3 cellular contexts compared by ENCODE assay signal in genomic region chr18:49648811-49649210, GRCh38.
TF ChIP-seq lines count a peak whose summit lies in the region.

No MANE protein-coding gene starts in this region.

TF ChIP-seq in liver, 16 proteins besides CTCF, POLR2A, EP300 and RAD21 (continued from another document):
- TF ChIP-seq ATF3 (IDR thresholded peaks at IDR 0.05) (no peak), ZBTB33 (IDR thresholded peaks at IDR 0.05) (no peak), YY1 (IDR thresholded peaks at IDR 0.05) (no peak), FOXA2 (IDR thresholded peaks at IDR 0.05) (no peak), NR2F2 (IDR thresholded peaks at IDR 0.05) (no peak), HNF4A (conservative IDR thresholded peaks at IDR 0.05) (no peak), FOXA1 (IDR thresholded peaks at IDR 0.05) (no peak), JUND (IDR thresholded peaks at IDR 0.05) (no peak)
- TF ChIP-seq, protein P1, sequence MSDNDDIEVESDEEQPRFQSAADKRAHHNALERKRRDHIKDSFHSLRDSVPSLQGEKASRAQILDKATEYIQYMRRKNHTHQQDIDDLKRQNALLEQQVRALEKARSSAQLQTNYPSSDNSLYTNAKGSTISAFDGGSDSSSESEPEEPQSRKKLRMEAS (IDR thresholded peaks at IDR 0.05) = no peak
- TF ChIP-seq, protein P2, sequence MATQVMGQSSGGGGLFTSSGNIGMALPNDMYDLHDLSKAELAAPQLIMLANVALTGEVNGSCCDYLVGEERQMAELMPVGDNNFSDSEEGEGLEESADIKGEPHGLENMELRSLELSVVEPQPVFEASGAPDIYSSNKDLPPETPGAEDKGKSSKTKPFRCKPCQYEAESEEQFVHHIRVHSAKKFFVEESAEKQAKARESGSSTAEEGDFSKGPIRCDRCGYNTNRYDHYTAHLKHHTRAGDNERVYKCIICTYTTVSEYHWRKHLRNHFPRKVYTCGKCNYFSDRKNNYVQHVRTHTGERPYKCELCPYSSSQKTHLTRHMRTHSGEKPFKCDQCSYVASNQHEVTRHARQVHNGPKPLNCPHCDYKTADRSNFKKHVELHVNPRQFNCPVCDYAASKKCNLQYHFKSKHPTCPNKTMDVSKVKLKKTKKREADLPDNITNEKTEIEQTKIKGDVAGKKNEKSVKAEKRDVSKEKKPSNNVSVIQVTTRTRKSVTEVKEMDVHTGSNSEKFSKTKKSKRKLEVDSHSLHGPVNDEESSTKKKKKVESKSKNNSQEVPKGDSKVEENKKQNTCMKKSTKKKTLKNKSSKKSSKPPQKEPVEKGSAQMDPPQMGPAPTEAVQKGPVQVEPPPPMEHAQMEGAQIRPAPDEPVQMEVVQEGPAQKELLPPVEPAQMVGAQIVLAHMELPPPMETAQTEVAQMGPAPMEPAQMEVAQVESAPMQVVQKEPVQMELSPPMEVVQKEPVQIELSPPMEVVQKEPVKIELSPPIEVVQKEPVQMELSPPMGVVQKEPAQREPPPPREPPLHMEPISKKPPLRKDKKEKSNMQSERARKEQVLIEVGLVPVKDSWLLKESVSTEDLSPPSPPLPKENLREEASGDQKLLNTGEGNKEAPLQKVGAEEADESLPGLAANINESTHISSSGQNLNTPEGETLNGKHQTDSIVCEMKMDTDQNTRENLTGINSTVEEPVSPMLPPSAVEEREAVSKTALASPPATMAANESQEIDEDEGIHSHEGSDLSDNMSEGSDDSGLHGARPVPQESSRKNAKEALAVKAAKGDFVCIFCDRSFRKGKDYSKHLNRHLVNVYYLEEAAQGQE (IDR thresholded peaks at IDR 0.05) = no peak

TF ChIP-seq in HepG2, 621 proteins besides CTCF, POLR2A, EP300 and RAD21:
- no peak for TF ChIP-seq PRDM15 (CRISPR knock-in tag; IDR thresholded peaks at IDR 0.05)
- no peak for TF ChIP-seq NFKBIZ (CRISPR knock-in tag; IDR thresholded peaks at IDR 0.05)
- no peak for TF ChIP-seq ZNF282 (IDR thresholded peaks at IDR 0.05; ENCODE audit: partially characterized antibody)
- no peak for TF ChIP-seq SRSF9 (IDR thresholded peaks at IDR 0.05; ENCODE audit: borderline replicate concordance, insufficient read depth, low read depth, low read length, poor library complexity, severe bottlenecking)
- TF ChIP-seq ZNF563 (CRISPR knock-in tag; IDR thresholded peaks at IDR 0.05) = no peak
- no peak for TF ChIP-seq MNT (IDR thresholded peaks at IDR 0.05)
TF ChIP-seq in HepG2: peak in this region for 0.

TF ChIP-seq in GM12878, 131 proteins besides CTCF, POLR2A, EP300 and RAD21 (continued from another document):
- no peak for TF ChIP-seq JUNB (IDR thresholded peaks at IDR 0.05)
- no peak for TF ChIP-seq CEBPB (IDR thresholded peaks at IDR 0.05; ENCODE audit: borderline replicate concordance in 1 of 2, low read depth in 2 of 2, low read length in 2 of 2)
- no peak for TF ChIP-seq RUNX3 (IDR thresholded peaks at IDR 0.05; ENCODE audit: low read length)
